8 cellular contexts compared by ENCODE assay signal in the genomic region with DNA sequence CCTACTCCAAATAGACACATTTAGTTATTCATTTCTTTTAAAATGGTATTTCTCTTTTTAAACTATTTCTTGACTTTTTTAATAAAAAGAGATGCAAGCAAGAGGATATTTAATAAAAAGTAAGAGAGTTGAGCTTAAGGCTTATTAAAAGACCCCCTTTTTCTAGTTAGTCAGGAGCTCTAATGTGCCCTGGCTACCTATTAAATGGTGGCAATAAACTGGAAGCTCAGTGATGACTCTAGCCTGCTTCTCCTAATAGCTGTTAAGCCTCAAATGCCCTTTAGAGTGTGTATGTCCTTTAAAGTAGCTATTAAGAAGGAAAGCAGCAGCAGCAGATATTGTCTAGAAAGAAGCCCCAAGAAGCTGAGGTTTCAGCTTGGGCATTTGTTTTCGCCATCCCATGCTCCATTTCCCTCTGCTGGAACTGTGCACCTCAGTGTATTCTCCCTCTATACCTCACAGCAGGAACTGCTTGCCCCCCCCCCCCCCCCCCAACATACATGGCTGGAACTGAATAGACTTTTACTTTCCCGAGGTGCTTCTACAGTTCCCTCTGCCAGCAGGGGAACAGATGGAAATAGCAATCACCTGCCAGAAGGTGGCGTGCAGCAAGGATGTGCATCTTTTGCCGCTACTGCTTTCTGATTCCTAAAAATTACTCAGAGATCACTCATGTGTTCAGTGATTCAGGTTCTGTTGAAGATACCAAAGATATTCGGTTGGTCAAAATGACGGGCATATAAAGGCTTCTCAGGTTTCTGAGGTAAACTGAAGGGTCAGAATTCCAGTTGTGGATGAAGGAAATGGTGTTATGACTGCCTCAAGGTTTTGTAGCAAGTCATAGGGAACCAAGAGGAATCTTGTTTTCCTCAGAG. TPM values are rescaled to one million over a fixed set of nuclear protein-coding genes. Genes with fewer than 3 reads are reported as not detected.
DNase-seq lines count a peak whose midpoint lies in the region; ATAC-seq, FAIRE-seq and TF ChIP-seq lines count a peak whose summit lies in the region.

No MANE protein-coding gene starts in this region.

- H4K8ac ChIP-seq in H1 (ENCODE audit: extremely low read depth, insufficient read depth, low read length) = no peak overlapping the region

- FAIRE-seq in H1 (lab: Jason Lieb, UNC) = peak; percentile 88

- H2AK5ac ChIP-seq in H1 (ENCODE audit: low read depth, low read length) = no peak overlapping the region

- H4K5ac ChIP-seq in H1 (ENCODE audit: insufficient read length, low read depth, low read length) = no peak overlapping the region

- no peak overlapping the region for H3K14ac ChIP-seq in H1 (ENCODE audit: insufficient read length)

- H3K23ac ChIP-seq in H1 (ENCODE audit: insufficient read length) = no peak overlapping the region

- peak; percentile 79 for TF ChIP-seq CTCF in VCaP (conservative IDR thresholded peaks at IDR 0.05)
- TF ChIP-seq CTCF in H1 (IDR thresholded peaks at IDR 0.05; ENCODE audit: control extremely low read depth in 1 of 3, insufficient read depth in 1 of 3, low read depth in 1 of 3, low read length in 3 of 3) = peak; percentile 73 to 86 (median 77)
- TF ChIP-seq CTCF in mucosa of descending colon (IDR thresholded peaks at IDR 0.05) = peak; percentile 20
- peak; percentile 42 to 55 (median 50) for TF ChIP-seq CTCF in transverse colon (IDR thresholded peaks at IDR 0.05)

- no peak overlapping the region for H3K4ac ChIP-seq in H1 (replicated peaks; ENCODE audit: insufficient read length, low read depth, low read length)

- ATAC-seq in HG02588 (IDR thresholded peaks at IDR 0.05; ENCODE audit: unreplicated experiment) (peak; percentile 54), mucosa of descending colon (peak; percentile 43)

- H3K79me2 ChIP-seq in H1 (ENCODE audit: control insufficient read depth in 1 of 2, insufficient read depth in 2 of 2, low read length in 2 of 2) = no peaks in the 10 kb centered on the region

- H2BK5ac ChIP-seq in H1 (ENCODE audit: low read depth, low read length) = no peak overlapping the region

- peak; percentile 65 to 72 for TF ChIP-seq RAD21 in H1 (IDR thresholded peaks at IDR 0.05 in 1 of 2, conservative IDR thresholded peaks at IDR 0.05 in 1 of 2; ENCODE audit: low read depth in 2 of 2, low read length in 2 of 2)

- no peak overlapping the region for H3K56ac ChIP-seq in H1 (replicated peaks; ENCODE audit: insufficient read length, low read depth, low read length)

- no peaks in the 10 kb centered on the region for H3K79me1 ChIP-seq in H1 (ENCODE audit: low read depth, low read length)

- H3K9me3 ChIP-seq in H1 (ENCODE audit: insufficient read depth in 2 of 2, low read depth in 1 of 2, low read length in 1 of 2) = peaks cover 0 to 5% of the 10 kb centered on the region in 2 experiments; a peak in 1 of 4 replicates
- no peaks in the 10 kb centered on the region for H3K9me3 ChIP-seq in mucosa of descending colon
- no peaks in the 10 kb centered on the region for H3K9me3 ChIP-seq in transverse colon

- H3K9ac ChIP-seq in H1 (replicated peaks in 1 of 4; ENCODE audit: extremely low read depth in 1 of 4, low read depth in 3 of 4, low read length in 3 of 4) = no peak overlapping the region

- no peak overlapping the region for H4K91ac ChIP-seq in H1 (replicated peaks; ENCODE audit: insufficient read length, low read length)

- in situ Hi-C loops in transverse colon (cut with MboI; ENCODE audit: low pct_ligation_motif_present in 1 of 4, low pct_unique_long_range_greater_than_20kb in 1 of 4, low sequenced_read_pairs in 3 of 4) = loop anchor here in 2 of 4 donors (25.0 kb wide), 1 partner anchor 241 kb away; a partner anchor contains a TSS

- peak overlapping the region; percentile 93 for H2AFZ ChIP-seq in H1 (ENCODE audit: low read length)

- H3K18ac ChIP-seq in H1 (ENCODE audit: extremely low read depth, low read length) = no peak overlapping the region

- H2BK15ac ChIP-seq in H1 (ENCODE audit: low read length) = no peak overlapping the region

- CTCF ChIA-PET in H1 (lab: Charles Lee; ENCODE audit: partially characterized antibody) = interaction anchor here (0.5 to 7.5 kb wide), 27 partner anchors 10 to 250 kb away, joined by 3 to 86 read pairs (median 5); a partner anchor contains a TSS

- H3K27ac ChIP-seq in VCaP (peak overlapping the region; percentile 67; the same call in 1 of the 2 replicates), H1 (ENCODE audit: low read depth, low read length) (no peak overlapping the region), transverse colon (peak overlapping the region in 2 of 4 donors; percentile 8 to 36)

- H3K4me2 ChIP-seq in H1 (ENCODE audit: insufficient read depth in 1 of 2, low read depth in 2 of 2, low read length in 2 of 2) = no peak overlapping the region

- no peak overlapping the region for H2BK120ac ChIP-seq in H1 (replicated peaks; ENCODE audit: low read depth, low read length)

- H4K20me1 ChIP-seq in H1 (replicated peaks in 1 of 2; ENCODE audit: control insufficient read depth in 1 of 2, insufficient read depth in 2 of 2, low read length in 2 of 2) = no peaks in the 10 kb centered on the region

- TF ChIP-seq EP300 in H1 (IDR thresholded peaks at IDR 0.05; ENCODE audit: borderline replicate concordance in 1 of 2, low read depth in 2 of 2, low read length in 2 of 2) = no peak
- TF ChIP-seq EP300 in transverse colon (IDR thresholded peaks at IDR 0.05; ENCODE audit: low read depth) = no peak

- intact Hi-C loops in mucosa of descending colon (cut with DNase I, micrococcal nuclease) (loop anchor here (10.0 kb wide), 2 partner anchors 103 to 243 kb away; no protein-coding TSS in a partner anchor), transverse colon (cut with DNase I; ENCODE audit: low total_unique reads) (no loop called here)

- H3K27me3 ChIP-seq in H1 (replicated peaks in 1 of 4; ENCODE audit: control insufficient read depth in 3 of 4, extremely low read depth in 1 of 4, insufficient read depth in 3 of 4, low read length in 3 of 4) (no peaks in the 10 kb centered on the region), transverse colon (peaks cover 36% of the 10 kb centered on the region)

- H2BK20ac ChIP-seq in H1 (ENCODE audit: low read length) = no peak overlapping the region

- H3K36me3 ChIP-seq in H1 (ENCODE audit: control insufficient read depth in 2 of 4, insufficient read depth in 4 of 4, low read length in 3 of 4) (no peaks in the 10 kb centered on the region), mucosa of descending colon (ENCODE audit: low read depth) (no peaks in the 10 kb centered on the region), transverse colon (no peaks in the 10 kb centered on the region)

- peak; percentile 23 for DNase-seq in NCI-H2029 (lab: John Stamatoyannopoulos, UW)
- no peak for DNase-seq in NCI-H2029 treated with DMSO at 0.1 percent for 48 hours (lab: John Stamatoyannopoulos, UW)
- peak; percentile 74 for DNase-seq in NCI-H2107 treated with DMSO at 0.1 percent for 48 hours (lab: John Stamatoyannopoulos, UW; ENCODE audit: unreplicated experiment)
- DNase-seq in H1 (ENCODE audit: low read depth in 1 of 2, low spot score in 2 of 2) = peak; percentile 3 to 63
- peak in 2 of 3 donors; percentile 33 to 60 for DNase-seq in mucosa of descending colon
- peak; percentile 46 for DNase-seq in transverse colon

- H3K4me1 ChIP-seq in H1 (replicated peaks in 1 of 4; ENCODE audit: control insufficient read depth in 3 of 4, insufficient read depth in 4 of 4, low read length in 3 of 4) (no peaks in the 10 kb centered on the region; a peak in 1 of 7 replicates), mucosa of descending colon (ENCODE audit: low read depth) (no peaks in the 10 kb centered on the region), transverse colon (no peaks in the 10 kb centered on the region)

- H3K4me3 ChIP-seq in H1 (ENCODE audit: extremely low read depth in 1 of 4, insufficient read depth in 2 of 4, low read depth in 3 of 4, low read length in 4 of 4) (no peak overlapping the region), mucosa of descending colon (no peak overlapping the region), transverse colon (no peak overlapping the region)

- TF ChIP-seq POLR2A in H1 (IDR thresholded peaks at IDR 0.05; ENCODE audit: control extremely low read depth in 1 of 2, low read depth in 2 of 2, low read length in 2 of 2) (no peak), transverse colon (IDR thresholded peaks at IDR 0.05) (no peak)

- H2BK12ac ChIP-seq in H1 (ENCODE audit: low read depth, low read length) = no peak overlapping the region

- POLR2A ChIA-PET in H1 (lab: Charles Lee; ENCODE audit: partially characterized antibody) = interaction anchor here (0.7 kb wide), 1 partner anchor 244 kb away, joined by 5 read pairs; no protein-coding TSS in a partner anchor

- H3K23me2 ChIP-seq in H1 (ENCODE audit: low read depth, low read length) = no peaks in the 10 kb centered on the region

- WGBS in H1 (ENCODE audit: extremely low coverage in 1 of 2, insufficient coverage in 1 of 2, insufficient read length in 1 of 2, insufficient replicate concordance in 2 of 2, low coverage in 1 of 2, low lambda C conversion rate in 2 of 2, missing lambda C conversion rate in 1 of 2), 2 experiments = 13% methylated on average over 4 of the region's 6 CpGs; no CpG with 5 or more reads in 1 of the 2 experiments
- WGBS in transverse colon (ENCODE audit: low coverage in 1 of 2), 2 donors = 8 to 17% methylated on average over 5 to 6 of the region's 6 CpGs

RNA-seq across cellular contexts. Expression of a gene that starts 2.5 kb away (rescaled TPM):
- total RNA-seq in H1 (2021; fragmentation: NEBNext Ultra II Directional; extraction: Animal tissue kit (Norgen Biotek cat#: 25700)) = 0.46 and 0.74 TPM in 2 replicates
- 0.08 and 0.26 TPM in 2 replicates for polyA plus RNA-seq in H1 (2011; rRNA removed)
- 0.06 TPM for polyA plus RNA-seq in H1 (2011; cell fraction: cytosol; rRNA removed)
- 0.21 TPM for polyA plus RNA-seq in H1 (2011; cell fraction: nucleus; rRNA removed)
- 0.31 to 1.1 TPM (median 0.31 TPM) in 3 of 4 replicates, not detected in the other for polyA plus RNA-seq in H1 (2012, experiment 1 of 2)
- polyA plus RNA-seq in H1 (2012, experiment 2 of 2) = not detected
- 0.43 TPM for polyA plus RNA-seq in H1 (2013, experiment 1 of 2)
- 0.42 TPM for polyA plus RNA-seq in H1 (2013, experiment 2 of 2)
- polyA minus RNA-seq in H1 (2011; rRNA and poly(A)+ RNA removed) = 0.24 and 0.73 TPM in 2 replicates
- polyA minus RNA-seq in H1 (2011; cell fraction: cytosol; rRNA and poly(A)+ RNA removed) = not detected
- 0.40 TPM for polyA minus RNA-seq in H1 (2011; cell fraction: nucleus; rRNA and poly(A)+ RNA removed)
- total RNA-seq in mucosa of descending colon (10 to 100 TPM in 1 of 3 donors, 1 to 10 TPM in 1, under 1 TPM in 1; 0.46 to 11.1 (median 1.5) TPM), transverse colon (1 to 10 TPM in 3 of 4 donors, under 1 TPM in 1; 0.37 to 2.2 (median 1.8) TPM)

Comparison
In these comparisons a context has a peak if more than half of its experiments do, and no peak if none do; other contexts are left out.
1. CTCF ChIP-seq: peak in every context shown above with its lines; median percentile 79 in VCaP; 77 in H1; 50 in transverse colon; 20 in mucosa of descending colon.